28 cellular contexts compared by ENCODE assay signal in genomic region chr5:3036041-3036440, GRCh38.
A peak's percentile ranks its signal among the peaks of the same experiment; 100 is the strongest.
DNase-seq lines count a peak whose midpoint lies in the region; ATAC-seq, FAIRE-seq and TF ChIP-seq lines count a peak whose summit lies in the region.
"Had no signal": no experiment of that assay in that cellular context is flagged by ENCODE, and none has a peak within 500 bp of the region (broad histone marks: within the 10 kb centered on the region; RNA-seq: fewer than 3 reads in every experiment).

No MANE protein-coding gene starts in this region.

- 93 to 95% methylated on average over 9 of the region's 9 CpGs for WGBS in aorta, 2 donors

- H3K4me3 Mint-ChIP-seq in osteocyte (ENCODE audit: unreplicated experiment): no peak overlapping the region
- H3K4me3 Mint-ChIP-seq: B cell; CD4-positive, alpha-beta memory T cell; CD4-positive, CD25-positive, alpha-beta regulatory T cell; CD8-positive, alpha-beta memory T cell had no signal

- H3K4me1 ChIP-seq in right atrium auricular region: no peaks in the 10 kb centered on the region
- no peaks in the 10 kb centered on the region for H3K4me1 ChIP-seq in left ventricle myocardium inferior
- H3K4me1 ChIP-seq in aorta (ENCODE audit: control insufficient read depth in 1 of 2, insufficient read depth in 2 of 2, low read length in 2 of 2): no peaks in the 10 kb centered on the region
- H3K4me1 ChIP-seq: A549; BLaER1 treated with 17β-estradiol and CSF1 and Interleukin-3, amounts not matched to agents 10 nM and 100 nM had no signal

- H3K27ac ChIP-seq in right atrium auricular region (no peak overlapping the region), left ventricle myocardium inferior (replicated peaks) (no peak overlapping the region), aorta (ENCODE audit: low read depth in 1 of 2, low read length in 2 of 2) (no peak overlapping the region)
- H3K27ac ChIP-seq: 22Rv1; A549; BLaER1 treated with 17β-estradiol and CSF1 and Interleukin-3, amounts not matched to agents 10 nM and 100 nM; C4-2B had no signal

- no peaks in the 10 kb centered on the region for H3K27me3 Mint-ChIP-seq in osteocyte (ENCODE audit: unreplicated experiment)
- H3K27me3 Mint-ChIP-seq: B cell; CD4-positive, alpha-beta memory T cell; CD4-positive, CD25-positive, alpha-beta regulatory T cell had no signal

- peaks cover 45% of the 10 kb centered on the region for H3K9me3 Mint-ChIP-seq in osteocyte (ENCODE audit: unreplicated experiment)

- H3K9me3 ChIP-seq in right atrium auricular region (peaks cover 0 to 3% of the 10 kb centered on the region in 2 donors), left ventricle myocardium inferior (replicated peaks) (peaks cover 8% of the 10 kb centered on the region), aorta (ENCODE audit: control insufficient read depth, low read length) (no peaks in the 10 kb centered on the region)
- H3K9me3 ChIP-seq: A549 had no signal

- no peak overlapping the region for H3K27ac Mint-ChIP-seq in osteocyte (ENCODE audit: unreplicated experiment)
- H3K27ac Mint-ChIP-seq: B cell; CD4-positive, alpha-beta memory T cell; CD4-positive, CD25-positive, alpha-beta regulatory T cell; CD8-positive, alpha-beta memory T cell had no signal

- no peaks in the 10 kb centered on the region for H3K36me3 ChIP-seq in right atrium auricular region
- H3K36me3 ChIP-seq in left ventricle myocardium inferior: no peaks in the 10 kb centered on the region
- no peaks in the 10 kb centered on the region for H3K36me3 ChIP-seq in aorta (ENCODE audit: control insufficient read depth in 1 of 2, insufficient read depth in 2 of 2, low read length in 1 of 2)
- H3K36me3 ChIP-seq: BLaER1 treated with 17β-estradiol and CSF1 and Interleukin-3, amounts not matched to agents 10 nM and 100 nM had no signal

- peak; percentile 61 for FAIRE-seq in urothelium cell line (lab: Jason Lieb, UNC)
- FAIRE-seq: A549, GM12878, GM12892, GM18507, GM19239 had no signal

- ATAC-seq in aorta (ENCODE audit: low FRiP score) (peak; percentile 33), HG03097 (IDR thresholded peaks at IDR 0.05; ENCODE audit: low FRiP score, unreplicated experiment) (no peak), HG02759 (IDR thresholded peaks at IDR 0.05; ENCODE audit: unreplicated experiment) (no peak)
- ATAC-seq: A549, GM12878 had no signal

- H3K4me3 ChIP-seq in right atrium auricular region (no peak overlapping the region), left ventricle myocardium inferior (no peak overlapping the region), aorta (ENCODE audit: low read length in 2 of 2) (no peak overlapping the region)
- H3K4me3 ChIP-seq: A549; BLaER1 treated with 17β-estradiol and CSF1 and Interleukin-3, amounts not matched to agents 10 nM and 100 nM; GM12878 had no signal

- no peak for TF ChIP-seq CTCF in right atrium auricular region (IDR thresholded peaks at IDR 0.05)
- no peak for TF ChIP-seq CTCF in left ventricle myocardium inferior (IDR thresholded peaks at IDR 0.05; ENCODE audit: borderline replicate concordance)
- TF ChIP-seq CTCF in osteocyte (IDR thresholded peaks at IDR 0.05): no peak

- peak; percentile 40 for DNase-seq in right atrium auricular region (ENCODE audit: low spot score)
- DNase-seq in left ventricle myocardium inferior: no peak
- peak; percentile 75 for DNase-seq in osteocyte (ENCODE audit: extremely low spot score, unreplicated experiment)
- no peak for DNase-seq in urothelium cell line (ENCODE audit: low spot score)
- DNase-seq in aorta: no peak
- no peak for DNase-seq in NCI-H1048 (lab: John Stamatoyannopoulos, UW)
- DNase-seq: AML-193; CD4-positive, alpha-beta memory T cell; CD4-positive, CD25-positive, alpha-beta regulatory T cell; CD8-positive, alpha-beta memory T cell; COR-L47; DMS 273 treated with DMSO at 0.1 percent for 48 hours; DMS53; DMS79; DND-41; EL; GDM1 had no signal

- H3K27me3 ChIP-seq in right atrium auricular region (no peaks in the 10 kb centered on the region), left ventricle myocardium inferior (ENCODE audit: low read depth) (no peaks in the 10 kb centered on the region), aorta (ENCODE audit: control insufficient read depth in 1 of 2, insufficient read depth in 2 of 2, low read length in 1 of 2) (no peaks in the 10 kb centered on the region)
- H3K27me3 ChIP-seq: BLaER1 treated with 17β-estradiol and CSF1 and Interleukin-3, amounts not matched to agents 10 nM and 100 nM had no signal

- intact Hi-C loops in left ventricle myocardium inferior (cut with micrococcal nuclease): no loop called here
- intact Hi-C loops in aorta (cut with DNase I): no loop called here

- H3K4me1 Mint-ChIP-seq in osteocyte (ENCODE audit: unreplicated experiment): no peaks in the 10 kb centered on the region
- H3K4me1 Mint-ChIP-seq: B cell; CD4-positive, alpha-beta memory T cell; CD4-positive, CD25-positive, alpha-beta regulatory T cell; CD8-positive, alpha-beta memory T cell had no signal

- no peaks in the 10 kb centered on the region for H3K36me3 Mint-ChIP-seq in osteocyte (ENCODE audit: unreplicated experiment)
- H3K36me3 Mint-ChIP-seq: CD4-positive, alpha-beta memory T cell; CD4-positive, CD25-positive, alpha-beta regulatory T cell; CD8-positive, alpha-beta memory T cell had no signal

Comparison
In these comparisons a context has a peak if more than half of its experiments do, and no peak if none do; other contexts are left out.
1. DNase-seq: peak in right atrium auricular region (single experiment) and osteocyte (single experiment); none in left ventricle myocardium inferior (single experiment), urothelium cell line (single experiment), aorta (0 of 2) and NCI-H1048 (single experiment).